ENCODE assay signal across 8 cellular contexts in genomic region chr22:46798366-46799057, GRCh38. TPM values are rescaled to one million over a fixed set of nuclear protein-coding genes. Genes with fewer than 3 reads are reported as not detected.
DNase-seq lines count a peak whose midpoint lies in the region; TF ChIP-seq lines count a peak whose summit lies in the region.

No MANE protein-coding gene starts in this region.

- peak; percentile 66 for DNase-seq in Jurkat, Clone E6-1 (ENCODE audit: low read depth, low spot score)
- DNase-seq in SK-N-DZ (ENCODE audit: low spot score), result peak; percentile 68
- peak; percentile 79 for DNase-seq in activated naive CD4-positive, alpha-beta T cell treated with anti-CD3 and anti-CD28 coated beads, Interleukin-2, amount 10 ng/mL, durations not matched to agents 7 days and 5 days
- peak; percentile 69 for DNase-seq in glomerular visceral epithelial cell (ENCODE audit: extremely low spot score)
- DNase-seq in transverse colon, result peak; percentile 82
- DNase-seq in NCI-H187 (lab: John Stamatoyannopoulos, UW), result no peak

- 20 to 37% methylated on average over 2 to 22 of the region's 22 CpGs for WGBS in transverse colon (ENCODE audit: low coverage in 1 of 2), 2 donors

- no peak for TF ChIP-seq EP300 in transverse colon (IDR thresholded peaks at IDR 0.05; ENCODE audit: low read depth)

- H3K9me2 ChIP-seq in DOHH2 (replicated peaks; ENCODE audit: control insufficient read depth, low read length), result no peaks in the 10 kb centered on the region

- H3K27me3 ChIP-seq in DOHH2 (ENCODE audit: control insufficient read depth, low read length) (no peaks in the 10 kb centered on the region), parathyroid adenoma (ENCODE audit: control insufficient read depth, insufficient read depth, low read length) (no peaks in the 10 kb centered on the region), transverse colon (no peaks in the 10 kb centered on the region)

- H3K79me2 ChIP-seq in DOHH2 (ENCODE audit: control insufficient read depth, low read length), result peaks cover 83% of the 10 kb centered on the region
- peaks cover 4% of the 10 kb centered on the region for H3K79me2 ChIP-seq in parathyroid adenoma

- peaks cover 52% of the 10 kb centered on the region for H3K36me3 Mint-ChIP-seq in activated naive CD4-positive, alpha-beta T cell treated with anti-CD3 and anti-CD28 coated beads, Interleukin-2, amount 10 ng/mL, durations not matched to agents 7 days and 5 days

- TF ChIP-seq POLR2A in transverse colon (IDR thresholded peaks at IDR 0.05), result no peak

- peaks cover 20% of the 10 kb centered on the region for H3K4me1 Mint-ChIP-seq in activated naive CD4-positive, alpha-beta T cell treated with anti-CD3 and anti-CD28 coated beads, Interleukin-2, amount 10 ng/mL, durations not matched to agents 7 days and 5 days

- H3K4me3 Mint-ChIP-seq in activated naive CD4-positive, alpha-beta T cell treated with anti-CD3 and anti-CD28 coated beads, Interleukin-2, amount 10 ng/mL, durations not matched to agents 7 days and 5 days, result no peak overlapping the region

- H3K4me1 ChIP-seq in DOHH2 (ENCODE audit: control insufficient read depth, low read length) (peaks cover 29% of the 10 kb centered on the region), parathyroid adenoma (no peaks in the 10 kb centered on the region), transverse colon (peaks cover 0 to 9% (median 4%) of the 10 kb centered on the region in 4 donors)

- peak overlapping the region; percentile 78 for H3K27ac Mint-ChIP-seq in activated naive CD4-positive, alpha-beta T cell treated with anti-CD3 and anti-CD28 coated beads, Interleukin-2, amount 10 ng/mL, durations not matched to agents 7 days and 5 days

- H3K4me3 ChIP-seq in DOHH2 (ENCODE audit: low read length), result no peak overlapping the region
- no peak overlapping the region for H3K4me3 ChIP-seq in Jurkat, Clone E6-1 (ENCODE audit: low read length)
- no peak overlapping the region for H3K4me3 ChIP-seq in parathyroid adenoma (ENCODE audit: low read depth, low read length)
- H3K4me3 ChIP-seq in transverse colon, result no peak overlapping the region

- H3K9me3 Mint-ChIP-seq in activated naive CD4-positive, alpha-beta T cell treated with anti-CD3 and anti-CD28 coated beads, Interleukin-2, amount 10 ng/mL, durations not matched to agents 7 days and 5 days, result no peaks in the 10 kb centered on the region

- H3K9me3 ChIP-seq in DOHH2 (ENCODE audit: control insufficient read depth, insufficient read depth, low read length), result no peaks in the 10 kb centered on the region
- no peaks in the 10 kb centered on the region for H3K9me3 ChIP-seq in parathyroid adenoma (ENCODE audit: control insufficient read depth, low read length)
- no peaks in the 10 kb centered on the region for H3K9me3 ChIP-seq in transverse colon

- H3F3A ChIP-seq in DOHH2 (ENCODE audit: control insufficient read depth, insufficient read depth), result no peaks in the 10 kb centered on the region; the same call in none of the 2 replicates

- in situ Hi-C loops in transverse colon (cut with MboI; ENCODE audit: low pct_ligation_motif_present in 1 of 4, low pct_unique_long_range_greater_than_20kb in 1 of 4, low sequenced_read_pairs in 3 of 4), result no loop called here

- H3K27ac ChIP-seq in DOHH2 (ENCODE audit: low read depth, low read length) (no peak overlapping the region), parathyroid adenoma (no peak overlapping the region), transverse colon (no peak overlapping the region)

- H3K9ac ChIP-seq in parathyroid adenoma, result no peak overlapping the region

- CTCF ChIA-PET in activated naive CD4-positive, alpha-beta T cell treated with anti-CD3 and anti-CD28 coated beads, Interleukin-2, amount 10 ng/mL, durations not matched to agents 7 days and 5 days (lab: Charles Lee), result interaction anchor here (0.7 to 11.1 kb wide), 5 partner anchors 15 to 431 kb away, joined by 3 to 159 read pairs (median 3); partner anchors contain the start of gene TBC1D22A

- TF ChIP-seq CTCF in DOHH2 (IDR thresholded peaks at IDR 0.05; ENCODE audit: low read depth, low read length, poor library complexity, severe bottlenecking), result peak; percentile 94
- TF ChIP-seq CTCF in parathyroid adenoma (IDR thresholded peaks at IDR 0.05), result peak; percentile 79
- peak; percentile 91 to 96 (median 92) for TF ChIP-seq CTCF in transverse colon (IDR thresholded peaks at IDR 0.05)

- H3K27me3 Mint-ChIP-seq in activated naive CD4-positive, alpha-beta T cell treated with anti-CD3 and anti-CD28 coated beads, Interleukin-2, amount 10 ng/mL, durations not matched to agents 7 days and 5 days, result no peaks in the 10 kb centered on the region

- H2AFZ ChIP-seq in parathyroid adenoma, result no peak overlapping the region

- H3K4me2 ChIP-seq in DOHH2 (ENCODE audit: low read length), result 0 out of 2 replicates have a peak overlapping the region, but pooled peaks have one; percentile 4
- H3K4me2 ChIP-seq in parathyroid adenoma (ENCODE audit: low read length), result no peak overlapping the region

- peaks cover 18% of the 10 kb centered on the region for H4K20me1 ChIP-seq in DOHH2 (ENCODE audit: control insufficient read depth, insufficient read depth, low read depth, low read length)

- intact Hi-C loops in transverse colon (cut with DNase I; ENCODE audit: low total_unique reads), result no loop called here

- H3K36me3 ChIP-seq in DOHH2 (ENCODE audit: control insufficient read depth, low read length) (peaks cover 84% of the 10 kb centered on the region), parathyroid adenoma (ENCODE audit: control insufficient read depth, insufficient read depth, low read length) (no peaks in the 10 kb centered on the region), transverse colon (peaks cover 0 to 15% (median 7%) of the 10 kb centered on the region in 4 donors)

RNA-seq across cellular contexts. Expression of gene TBC1D22A, which starts 36.1 kb away (rescaled TPM):
- polyA plus RNA-seq in Jurkat, Clone E6-1 (2012; ENCODE audit: insufficient read depth, insufficient read length), result 15.0 TPM
- 6.1 and 11.8 TPM in 2 replicates for polyA plus RNA-seq in SK-N-DZ (2014; cell fraction: cytosol; rRNA removed)
- polyA plus RNA-seq in SK-N-DZ (2014; cell fraction: nucleus; rRNA removed), result 5.7 and 8.3 TPM in 2 replicates
- 100 to 1,000 TPM in 1 of 4 donors, 10 to 100 TPM in 3; 31.2 to 111 (median 41.8) TPM for total RNA-seq in transverse colon

Comparison
In these comparisons a context has a peak if more than half of its experiments do, and no peak if none do; other contexts are left out.
1. DNase-seq: peak in Jurkat, Clone E6-1 (single experiment), SK-N-DZ (single experiment), activated naive CD4-positive, alpha-beta T cell treated with anti-CD3 and anti-CD28 coated beads, Interleukin-2, amount 10 ng/mL, durations not matched to agents 7 days and 5 days (single experiment), glomerular visceral epithelial cell (single experiment) and transverse colon (single experiment); none in NCI-H187 (0 of 2).
2. Peak in every context shown above with its lines, with median percentiles within 50 percentile points of each other: CTCF ChIP-seq.